ENCODE assay signal across 1 cellular context in the genomic region with DNA sequence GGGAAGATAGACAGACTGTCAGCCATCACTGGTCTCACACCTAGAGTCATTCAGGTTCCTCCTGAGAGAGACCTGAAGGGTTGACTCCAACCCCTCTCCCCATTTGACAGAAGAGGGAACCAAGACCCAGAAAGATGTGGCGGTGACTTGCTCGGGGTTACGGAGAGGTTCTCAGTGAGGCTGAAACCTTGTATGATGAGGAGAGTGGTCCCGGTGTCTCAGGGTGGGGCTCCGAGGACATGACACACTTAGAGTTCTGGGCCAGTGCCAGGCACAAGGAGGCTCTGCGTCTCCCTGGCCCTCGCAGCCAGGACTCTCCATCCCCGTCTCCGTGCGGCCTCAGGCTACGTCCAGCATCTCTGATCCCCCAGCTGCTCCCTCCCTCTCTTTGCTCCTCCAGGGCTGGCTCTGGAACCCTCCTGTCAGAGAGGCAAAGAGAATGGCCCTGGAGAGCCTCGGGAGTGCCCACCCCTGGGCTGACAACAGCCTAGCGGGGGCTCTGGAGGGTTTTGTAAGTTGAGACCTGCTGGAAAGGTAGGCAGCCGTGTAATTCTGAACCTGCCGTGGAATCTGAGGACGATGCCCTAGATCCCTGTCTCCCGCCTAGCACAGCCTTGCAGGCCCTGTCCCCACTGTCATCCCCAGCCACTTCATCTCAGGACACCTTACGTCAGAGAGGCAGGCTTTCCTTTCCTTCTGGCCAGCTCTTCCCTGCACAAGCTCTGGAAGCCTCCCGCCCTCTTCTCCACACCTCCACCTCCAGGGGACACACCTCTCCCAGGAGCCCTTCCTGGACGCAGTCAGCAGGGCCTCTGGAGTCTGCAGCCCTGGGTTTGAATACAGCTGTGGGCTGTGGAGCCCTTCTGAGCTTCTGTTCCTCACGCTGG.
TF ChIP-seq lines count a peak whose summit lies in the region.

No MANE protein-coding gene starts in this region.

TF ChIP-seq in GM12878, 131 proteins besides CTCF, POLR2A, EP300 and RAD21:
- no peak for TF ChIP-seq CREB1 (IDR thresholded peaks at IDR 0.05; ENCODE audit: low read depth)
- no peak for TF ChIP-seq GATAD2B (conservative IDR thresholded peaks at IDR 0.05; ENCODE audit: low read depth)
- no peak for TF ChIP-seq USF2 (IDR thresholded peaks at IDR 0.05; ENCODE audit: borderline replicate concordance, low read depth, low read length)
- TF ChIP-seq RUNX3 (IDR thresholded peaks at IDR 0.05; ENCODE audit: low read length) = no peak
- no peak for TF ChIP-seq NRF1 (conservative IDR thresholded peaks at IDR 0.05; ENCODE audit: low read depth, low read length)
- TF ChIP-seq LARP7 (IDR thresholded peaks at IDR 0.05) = no peak
- TF ChIP-seq SUZ12 (IDR thresholded peaks at IDR 0.05; ENCODE audit: unreplicated experiment) = no peak
- no peak for TF ChIP-seq SIX5 (IDR thresholded peaks at IDR 0.05; ENCODE audit: low read depth, low read length, severe bottlenecking)
- no peak for TF ChIP-seq ZNF217 (IDR thresholded peaks at IDR 0.05)
- TF ChIP-seq, protein P1, sequence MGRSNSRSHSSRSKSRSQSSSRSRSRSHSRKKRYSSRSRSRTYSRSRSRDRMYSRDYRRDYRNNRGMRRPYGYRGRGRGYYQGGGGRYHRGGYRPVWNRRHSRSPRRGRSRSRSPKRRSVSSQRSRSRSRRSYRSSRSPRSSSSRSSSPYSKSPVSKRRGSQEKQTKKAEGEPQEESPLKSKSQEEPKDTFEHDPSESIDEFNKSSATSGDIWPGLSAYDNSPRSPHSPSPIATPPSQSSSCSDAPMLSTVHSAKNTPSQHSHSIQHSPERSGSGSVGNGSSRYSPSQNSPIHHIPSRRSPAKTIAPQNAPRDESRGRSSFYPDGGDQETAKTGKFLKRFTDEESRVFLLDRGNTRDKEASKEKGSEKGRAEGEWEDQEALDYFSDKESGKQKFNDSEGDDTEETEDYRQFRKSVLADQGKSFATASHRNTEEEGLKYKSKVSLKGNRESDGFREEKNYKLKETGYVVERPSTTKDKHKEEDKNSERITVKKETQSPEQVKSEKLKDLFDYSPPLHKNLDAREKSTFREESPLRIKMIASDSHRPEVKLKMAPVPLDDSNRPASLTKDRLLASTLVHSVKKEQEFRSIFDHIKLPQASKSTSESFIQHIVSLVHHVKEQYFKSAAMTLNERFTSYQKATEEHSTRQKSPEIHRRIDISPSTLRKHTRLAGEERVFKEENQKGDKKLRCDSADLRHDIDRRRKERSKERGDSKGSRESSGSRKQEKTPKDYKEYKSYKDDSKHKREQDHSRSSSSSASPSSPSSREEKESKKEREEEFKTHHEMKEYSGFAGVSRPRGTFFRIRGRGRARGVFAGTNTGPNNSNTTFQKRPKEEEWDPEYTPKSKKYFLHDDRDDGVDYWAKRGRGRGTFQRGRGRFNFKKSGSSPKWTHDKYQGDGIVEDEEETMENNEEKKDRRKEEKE (IDR thresholded peaks at IDR 0.05) = no peak
- TF ChIP-seq ZNF622 (IDR thresholded peaks at IDR 0.05) = no peak
- TF ChIP-seq TCF3 (IDR thresholded peaks at IDR 0.05; ENCODE audit: borderline replicate concordance, insufficient read depth, low read depth, low read length) = no peak
- no peak for TF ChIP-seq IKZF2 (IDR thresholded peaks at IDR 0.05)
- TF ChIP-seq CHD2 (IDR thresholded peaks at IDR 0.05; ENCODE audit: borderline replicate concordance, low read depth, low read length) = no peak
- no peak for TF ChIP-seq ETV6 (conservative IDR thresholded peaks at IDR 0.05 in 1 of 2, IDR thresholded peaks at IDR 0.05 in 1 of 2; ENCODE audit: borderline replicate concordance in 1 of 2, low read depth in 1 of 2)
